ENCODE assay signal across 16 cellular contexts in genomic region chr2:189837336-189837735, GRCh38.
"Had no signal": no experiment of that assay in that cellular context is flagged by ENCODE, and none has a peak within 500 bp of the region (broad histone marks: within the 10 kb centered on the region; RNA-seq: fewer than 3 reads in every experiment).

No MANE protein-coding gene starts in this region.

- H3K27ac Mint-ChIP-seq: activated naive CD8-positive, alpha-beta T cell; type B pancreatic cell had no signal

- H3K4me3 Mint-ChIP-seq: activated naive CD8-positive, alpha-beta T cell; activated T-cell treated with anti-CD3 and anti-CD28 coated beads, Interleukin-2, amount 50 U/mL, for 4 hours; type B pancreatic cell had no signal

- H3K27me3 Mint-ChIP-seq: activated naive CD8-positive, alpha-beta T cell; type B pancreatic cell had no signal

- H3K4me3 ChIP-seq: breast epithelium, heart right ventricle, ovary, suprapubic skin had no signal

- ATAC-seq: activated T-cell treated with anti-CD3 and anti-CD28 coated beads, Interleukin-2, amount 50 U/mL, for 4 hours; left lobe of liver; stimulated activated naive CD8-positive, alpha-beta T cell treated with anti-CD3 and anti-CD28 coated beads, Interleukin-15, Interleukin-2, amounts not matched to agents 100 U/mL and 50 U/mL, for 24 hours had no signal

- H3K9me3 Mint-ChIP-seq: activated T-cell treated with anti-CD3 and anti-CD28 coated beads, Interleukin-2, amount 50 U/mL, for 4 hours; type B pancreatic cell had no signal

- H3K36me3 ChIP-seq: breast epithelium, ovary had no signal

- H3K27me3 ChIP-seq: breast epithelium, heart right ventricle, ovary, suprapubic skin had no signal

- H3K9me3 ChIP-seq: breast epithelium, heart right ventricle, ovary, suprapubic skin had no signal

- H3K27ac ChIP-seq: breast epithelium, heart right ventricle, ovary, suprapubic skin had no signal

- H3K4me1 ChIP-seq: breast epithelium had no signal

- DNase-seq: activated CD4-positive, alpha-beta T cell treated with anti-CD3 and anti-CD28 coated beads, Interleukin-2, amount 50 U/mL, for 4 hours; activated CD4-positive, CD25-positive, alpha-beta regulatory T cell treated with anti-CD3 and anti-CD28 coated beads, Interleukin-2, amount 50 U/mL, for 72 hours; activated effector memory CD4-positive, alpha-beta T cell treated with anti-CD3 and anti-CD28 coated beads, Interleukin-2, amount 50 U/mL, for 16 hours; activated T-cell treated with anti-CD3 and anti-CD28 coated beads, Interleukin-2, amount 50 U/mL, for 4 hours; aorta; foreskin melanocyte; heart right ventricle; ovary; stimulated activated CD4-positive, alpha-beta T cell treated with anti-CD3 and anti-CD28 coated beads, Interleukin-4, amount 100 ng/mL, for 1 hour; stimulated activated CD8-positive, alpha-beta memory T cell treated with anti-CD3 and anti-CD28 coated beads, Interleukin-4, amount 100 ng/mL, for 48 hours; stimulated activated naive CD8-positive, alpha-beta T cell treated with anti-CD3 and anti-CD28 coated beads, Interleukin-15, Interleukin-2, amounts not matched to agents 100 U/mL and 50 U/mL, for 24 hours had no signal
